ENCODE assay signal across 8 cellular contexts in genomic region chr7:43954524-43955228, GRCh38. TPM values are rescaled to one million over a fixed set of nuclear protein-coding genes. Genes with fewer than 3 reads are reported as not detected.
DNase-seq lines count a peak whose midpoint lies in the region; ATAC-seq and TF ChIP-seq lines count a peak whose summit lies in the region.

No MANE protein-coding gene starts in this region.

- CTCF ChIA-PET in activated naive CD4-positive, alpha-beta T cell treated with anti-CD3 and anti-CD28 coated beads for 36 hours (lab: Charles Lee), result interaction anchor here (1.6 kb wide), 1 partner anchor 10 kb away, joined by 3 read pairs; no protein-coding TSS in a partner anchor
- CTCF ChIA-PET in HEK293 (lab: Yijun Ruan, JAX), result interaction anchor here (0.6 to 1.8 kb wide), 6 partner anchors 10 to 261 kb away, joined by 3 to 12 read pairs (median 4); no protein-coding TSS in a partner anchor

- intact Hi-C loops in activated naive CD4-positive, alpha-beta T cell treated with anti-CD3 and anti-CD28 coated beads for 36 hours (cut with micrococcal nuclease), result no loop called here
- intact Hi-C loops in thyroid gland (cut with DNase I), result no loop called here

- H3K27ac Mint-ChIP-seq in activated naive CD4-positive, alpha-beta T cell treated with anti-CD3 and anti-CD28 coated beads for 36 hours, result no peak overlapping the region

- H3K4me3 Mint-ChIP-seq in activated naive CD4-positive, alpha-beta T cell treated with anti-CD3 and anti-CD28 coated beads for 36 hours, result no peak overlapping the region

- H3K4me1 Mint-ChIP-seq in activated naive CD4-positive, alpha-beta T cell treated with anti-CD3 and anti-CD28 coated beads for 36 hours (ENCODE audit: low read depth), result peaks cover 8% of the 10 kb centered on the region

- POLR2A ChIA-PET in HEK293 (lab: Yijun Ruan, JAX), result no interaction called here

- H3K27me3 Mint-ChIP-seq in activated naive CD4-positive, alpha-beta T cell treated with anti-CD3 and anti-CD28 coated beads for 36 hours (ENCODE audit: low read depth), result no peaks in the 10 kb centered on the region

- no peak for TF ChIP-seq POLR2A in thyroid gland (IDR thresholded peaks at IDR 0.05)

- TF ChIP-seq CTCF in HEK293 (tag by site-specific recombination; IDR thresholded peaks at IDR 0.05) (peak; percentile 74), astrocyte of the cerebellum (IDR thresholded peaks at IDR 0.05; ENCODE audit: low read depth, low read length, missing control alignments) (peak; percentile 57), thyroid gland (IDR thresholded peaks at IDR 0.05) (peak in 1 of 6 experiments; percentile 30)

- no peak for ATAC-seq in GM19455 (IDR thresholded peaks at IDR 0.05; ENCODE audit: unreplicated experiment)

- peak; percentile 54 for DNase-seq in activated naive CD4-positive, alpha-beta T cell treated with anti-CD3 and anti-CD28 coated beads for 36 hours
- DNase-seq in activated naive CD4-positive, alpha-beta T cell (lab: John Stamatoyannopoulos, UW), result no peak
- DNase-seq in NCI-H446 treated with DMSO at 0.1 percent for 48 hours (lab: John Stamatoyannopoulos, UW), result peak; percentile 56
- peak; percentile 29 for DNase-seq in astrocyte of the cerebellum (ENCODE audit: low read depth)
- peak; percentile 64 for DNase-seq in iris pigment epithelial cell (ENCODE audit: low read depth)
- peak; percentile 8 to 9 for DNase-seq in thyroid gland

- WGBS in thyroid gland, 2 donors, result 56 to 69% methylated on average over 3 of the region's 3 CpGs

- H3K36me3 Mint-ChIP-seq in activated naive CD4-positive, alpha-beta T cell treated with anti-CD3 and anti-CD28 coated beads for 36 hours (ENCODE audit: low read depth), result peaks cover 11% of the 10 kb centered on the region

- H3K36me3 ChIP-seq in HEK293 (ENCODE audit: control insufficient read depth in 2 of 2, insufficient read depth in 1 of 2, low read length in 2 of 2), result peaks cover 0 to 16% of the 10 kb centered on the region in 2 experiments; a peak in 2 of 3 replicates
- peaks cover 18 to 26% of the 10 kb centered on the region in 2 donors for H3K36me3 ChIP-seq in thyroid gland

- H3K9me3 ChIP-seq in HEK293 (ENCODE audit: control insufficient read depth, insufficient read depth, low read depth, low read length) (no peaks in the 10 kb centered on the region), thyroid gland (no peaks in the 10 kb centered on the region)

- H3K4me1 ChIP-seq in HEK293 (ENCODE audit: control insufficient read depth, insufficient read depth, low read length) (no peaks in the 10 kb centered on the region), thyroid gland (no peaks in the 10 kb centered on the region)

- no peak overlapping the region for H3K27ac ChIP-seq in HEK293 (ENCODE audit: extremely low read depth, low read depth, low read length)
- no peak overlapping the region for H3K27ac ChIP-seq in thyroid gland

- H3K4me3 ChIP-seq in HEK293 (ENCODE audit: low read depth, low read length) (no peak overlapping the region), astrocyte of the cerebellum (ENCODE audit: low read depth, low read length) (no peak overlapping the region), thyroid gland (replicated peaks in 1 of 3) (no peak overlapping the region)

- no peaks in the 10 kb centered on the region for H3K9me3 Mint-ChIP-seq in activated naive CD4-positive, alpha-beta T cell treated with anti-CD3 and anti-CD28 coated beads for 36 hours

- in situ Hi-C loops in astrocyte of the cerebellum (cut with HindIII; ENCODE audit: low sequenced_read_pairs), result no loop called here

- H3K27me3 ChIP-seq in thyroid gland, result no peaks in the 10 kb centered on the region

TF ChIP-seq in HEK293, 187 proteins besides CTCF, POLR2A, EP300 and RAD21:
- TF ChIP-seq ZNF311 (tag by site-specific recombination; IDR thresholded peaks at IDR 0.05; ENCODE audit: borderline replicate concordance), result no peak
- TF ChIP-seq ZNF654 (tag by site-specific recombination; IDR thresholded peaks at IDR 0.05; ENCODE audit: low read depth), result peak; percentile 62

RNA-seq across cellular contexts. Expression of gene UBE2D4, which starts 28.4 kb away (rescaled TPM):
- total RNA-seq in activated naive CD4-positive, alpha-beta T cell treated with anti-CD3 and anti-CD28 coated beads for 36 hours, result 10 to 100 TPM; 11.4 to 12.8 TPM
- 10 to 100 TPM; 28.2 to 50.4 (median 31.1) TPM for total RNA-seq in thyroid gland

RNA-seq across cellular contexts. Expression of gene SPDYE1, which starts 43.0 kb away (rescaled TPM):
- total RNA-seq in activated naive CD4-positive, alpha-beta T cell treated with anti-CD3 and anti-CD28 coated beads for 36 hours, result not detected
- not detected for total RNA-seq in thyroid gland

RNA-seq across cellular contexts. Expression of gene URGCP, which starts 48.3 kb away (rescaled TPM):
- 10 to 100 TPM; 21.5 to 23.9 TPM for total RNA-seq in activated naive CD4-positive, alpha-beta T cell treated with anti-CD3 and anti-CD28 coated beads for 36 hours
- total RNA-seq in thyroid gland, result 10 to 100 TPM; 33.2 to 51.6 (median 41.0) TPM

Comparison
In these comparisons a context has a peak if more than half of its experiments do, and no peak if none do; other contexts are left out.
1. DNase-seq: peak in activated naive CD4-positive, alpha-beta T cell treated with anti-CD3 and anti-CD28 coated beads for 36 hours (single experiment), NCI-H446 treated with DMSO at 0.1 percent for 48 hours (single experiment), astrocyte of the cerebellum (single experiment), iris pigment epithelial cell (single experiment) and thyroid gland (2 of 2); none in activated naive CD4-positive, alpha-beta T cell (0 of 4).